Comparison of ENCODE assay signal across 26 cellular contexts in genomic region chr11:2369320-2369719, GRCh38.
"Had no signal": no experiment of that assay in that cellular context is flagged by ENCODE, and none has a peak within 500 bp of the region (broad histone marks: within the 10 kb centered on the region; RNA-seq: fewer than 3 reads in every experiment).

No MANE protein-coding gene starts in this region.

- DNase-seq: activated CD4-positive, alpha-beta memory T cell treated with anti-CD3 and anti-CD28 coated beads for 36 hours; activated CD4-positive, alpha-beta T cell treated with anti-CD3 and anti-CD28 coated beads, Interleukin-2, amount 10 ng/mL, durations not matched to agents 24 days and 14 days; activated CD4-positive, CD25-positive, alpha-beta regulatory T cell treated with anti-CD3 and anti-CD28 coated beads, Interleukin-2, amount 50 U/mL, for 72 hours; activated CD8-positive, alpha-beta memory T cell treated with anti-CD3 and anti-CD28 coated beads, Interleukin-2, amount 50 U/mL, for 4 hours; activated gamma-delta T cell; activated naive CD4-positive, alpha-beta T cell treated with anti-CD3 and anti-CD28 coated beads, Interleukin-2, amount 10 ng/mL, durations not matched to agents 7 days and 5 days; activated T-cell treated with anti-CD3 and anti-CD28 coated beads, Interleukin-2, amount 50 U/mL, for 24 hours; amniotic stem cell; brain microvascular endothelial cell; central memory CD4-positive, alpha-beta T cell; dermis blood vessel endothelial cell; effector CD4-positive, alpha-beta T cell; foreskin keratinocyte; left colon; mucosa of descending colon; pancreas; stimulated activated CD4-positive, alpha-beta T cell treated with anti-CD3 and anti-CD28 coated beads, Interleukin-4, amount 100 ng/mL, for 24 hours; T-helper 17 cell; T1000; WERI-Rb-1 had no signal

- H3K4me1 ChIP-seq: foreskin keratinocyte, pancreas, psoas muscle had no signal

- H3K4me1 Mint-ChIP-seq: activated CD4-positive, alpha-beta T cell treated with anti-CD3 and anti-CD28 coated beads, Interleukin-2, amount 10 ng/mL, durations not matched to agents 24 days and 14 days; activated naive CD4-positive, alpha-beta T cell treated with anti-CD3 and anti-CD28 coated beads, Interleukin-2, amount 10 ng/mL, durations not matched to agents 7 days and 5 days; stimulated activated effector memory CD8-positive, alpha-beta T cell treated with anti-CD3 and anti-CD28 coated beads, Interleukin-12 subunit alpha, Interleukin-12 subunit beta, amount 100 ng/mL, for 72 hours; T-helper 17 cell had no signal

- H3K9me3 ChIP-seq: esophagus muscularis mucosa, mucosa of descending colon, pancreas, psoas muscle, tibial nerve had no signal

- H3K36me3 Mint-ChIP-seq: activated CD4-positive, alpha-beta memory T cell treated with anti-CD3 and anti-CD28 coated beads for 36 hours; activated naive CD4-positive, alpha-beta T cell treated with anti-CD3 and anti-CD28 coated beads, Interleukin-2, amount 10 ng/mL, durations not matched to agents 7 days and 5 days; natural killer cell treated with Interleukin-12 subunit alpha and Interleukin-12 subunit beta and Interleukin-15 and Interleukin-18, amount 100 ng/mL, for 72 hours; stimulated activated effector memory CD8-positive, alpha-beta T cell treated with anti-CD3 and anti-CD28 coated beads, Interleukin-12 subunit alpha, Interleukin-12 subunit beta, amount 100 ng/mL, for 72 hours had no signal

- H3K36me3 ChIP-seq: brain microvascular endothelial cell, esophagus muscularis mucosa, pancreas, tibial nerve, WERI-Rb-1 had no signal

- ATAC-seq: foreskin keratinocyte; left colon; mucosa of descending colon; natural killer cell treated with Interleukin-12 subunit alpha and Interleukin-12 subunit beta and Interleukin-15 and Interleukin-18, amount 100 ng/mL, for 72 hours; pancreas; psoas muscle; SK-N-SH treated with all-trans-retinoic acid at 6 μM for 48 hours; stimulated activated effector memory CD8-positive, alpha-beta T cell treated with anti-CD3 and anti-CD28 coated beads, Interleukin-12 subunit alpha, Interleukin-12 subunit beta, amount 100 ng/mL, for 72 hours; T-helper 17 cell had no signal

- H3K4me3 ChIP-seq: esophagus muscularis mucosa, mucosa of descending colon, pancreas, psoas muscle, tibial nerve had no signal

- H3K27ac Mint-ChIP-seq: activated CD4-positive, alpha-beta memory T cell treated with anti-CD3 and anti-CD28 coated beads for 36 hours; activated CD4-positive, alpha-beta T cell treated with anti-CD3 and anti-CD28 coated beads, Interleukin-2, amount 10 ng/mL, durations not matched to agents 24 days and 14 days; activated naive CD4-positive, alpha-beta T cell treated with anti-CD3 and anti-CD28 coated beads, Interleukin-2, amount 10 ng/mL, durations not matched to agents 7 days and 5 days; activated T-cell treated with anti-CD3 and anti-CD28 coated beads, Interleukin-2, amount 50 U/mL, for 24 hours; natural killer cell treated with Interleukin-12 subunit alpha and Interleukin-12 subunit beta and Interleukin-15 and Interleukin-18, amount 100 ng/mL, for 72 hours; stimulated activated effector memory CD8-positive, alpha-beta T cell treated with anti-CD3 and anti-CD28 coated beads, Interleukin-12 subunit alpha, Interleukin-12 subunit beta, amount 100 ng/mL, for 72 hours; T-helper 17 cell had no signal

- H3K27ac ChIP-seq: brain microvascular endothelial cell, esophagus muscularis mucosa, foreskin keratinocyte, pancreas, psoas muscle, tibial nerve, WERI-Rb-1 had no signal

- H3K27me3 ChIP-seq: brain microvascular endothelial cell, esophagus muscularis mucosa, foreskin keratinocyte, pancreas, tibial nerve had no signal

- H3K4me3 Mint-ChIP-seq: activated CD4-positive, alpha-beta memory T cell treated with anti-CD3 and anti-CD28 coated beads for 36 hours; activated CD4-positive, alpha-beta T cell treated with anti-CD3 and anti-CD28 coated beads, Interleukin-2, amount 10 ng/mL, durations not matched to agents 24 days and 14 days; activated naive CD4-positive, alpha-beta T cell treated with anti-CD3 and anti-CD28 coated beads, Interleukin-2, amount 10 ng/mL, durations not matched to agents 7 days and 5 days; activated T-cell treated with anti-CD3 and anti-CD28 coated beads, Interleukin-2, amount 50 U/mL, for 24 hours; natural killer cell treated with Interleukin-12 subunit alpha and Interleukin-12 subunit beta and Interleukin-15 and Interleukin-18, amount 100 ng/mL, for 72 hours; stimulated activated effector memory CD8-positive, alpha-beta T cell treated with anti-CD3 and anti-CD28 coated beads, Interleukin-12 subunit alpha, Interleukin-12 subunit beta, amount 100 ng/mL, for 72 hours; T-helper 17 cell had no signal

- H3K9me3 Mint-ChIP-seq: activated CD4-positive, alpha-beta memory T cell treated with anti-CD3 and anti-CD28 coated beads for 36 hours; activated CD4-positive, alpha-beta T cell treated with anti-CD3 and anti-CD28 coated beads, Interleukin-2, amount 10 ng/mL, durations not matched to agents 24 days and 14 days; activated naive CD4-positive, alpha-beta T cell treated with anti-CD3 and anti-CD28 coated beads, Interleukin-2, amount 10 ng/mL, durations not matched to agents 7 days and 5 days; activated T-cell treated with anti-CD3 and anti-CD28 coated beads, Interleukin-2, amount 50 U/mL, for 24 hours; natural killer cell treated with Interleukin-12 subunit alpha and Interleukin-12 subunit beta and Interleukin-15 and Interleukin-18, amount 100 ng/mL, for 72 hours; stimulated activated effector memory CD8-positive, alpha-beta T cell treated with anti-CD3 and anti-CD28 coated beads, Interleukin-12 subunit alpha, Interleukin-12 subunit beta, amount 100 ng/mL, for 72 hours had no signal

- H3K27me3 Mint-ChIP-seq: activated CD4-positive, alpha-beta memory T cell treated with anti-CD3 and anti-CD28 coated beads for 36 hours; activated T-cell treated with anti-CD3 and anti-CD28 coated beads, Interleukin-2, amount 50 U/mL, for 24 hours; T-helper 17 cell had no signal
